33 cellular contexts compared by ENCODE assay signal in genomic region chr3:52733256-52733891, GRCh38. TPM values are rescaled to one million over a fixed set of nuclear protein-coding genes. Genes with fewer than 3 reads are reported as not detected.
"Had no signal": no experiment of that assay in that cellular context is flagged by ENCODE, and none has a peak within 500 bp of the region (broad histone marks: within the 10 kb centered on the region; RNA-seq: fewer than 3 reads in every experiment).

No MANE protein-coding gene starts in this region.

- H3K4me3 ChIP-seq: colonic mucosa, esophagus muscularis mucosa, gastroesophageal sphincter, heart left ventricle, hepatocyte, left lung, mucosa of descending colon, neural progenitor cell, prostate gland, right atrium auricular region, sigmoid colon, spleen, thoracic aorta, tibial nerve, upper lobe of left lung had no signal

- ATAC-seq: foreskin keratinocyte; gastroesophageal sphincter; heart left ventricle; left cardiac atrium; left lung; mucosa of descending colon; stimulated activated naive B cell treated with anti-CD40 and anti-IgM and Interleukin-4, amounts not matched to agents 10 μg/mL and 1 μg/mL and 100 μg/mL, for 72 hours had no signal

- H3K4me2 ChIP-seq: hepatocyte, neural progenitor cell had no signal

- FAIRE-seq: endothelial cell of umbilical vein, kidney, urothelium cell line had no signal

- H3K9ac ChIP-seq: neural progenitor cell had no signal

- H3K27ac ChIP-seq: colonic mucosa, esophagus muscularis mucosa, foreskin keratinocyte, gastroesophageal sphincter, heart left ventricle, hepatocyte, left lung, neural progenitor cell, prostate gland, right atrium auricular region, sigmoid colon, spleen, thoracic aorta, tibial nerve, upper lobe of left lung had no signal

- DNase-seq: colonic mucosa; effector CD8-positive, alpha-beta T cell; endodermal cell; foreskin keratinocyte; heart left ventricle; kidney; left cardiac atrium; left lung; mesenchymal stem cell; mucosa of descending colon; naive B cell; sigmoid colon; spleen; stimulated activated naive B cell treated with anti-CD40 and anti-IgM and Interleukin-4, amounts not matched to agents 10 μg/mL and 1 μg/mL and 100 μg/mL, for 72 hours; upper lobe of left lung had no signal

- H3K9me3 ChIP-seq: colonic mucosa, prostate gland had no signal

- H2AFZ ChIP-seq: hepatocyte, neural progenitor cell had no signal

- H3K4me1 Mint-ChIP-seq: endodermal cell, mesothelial cell of epicardium, nephron, neural progenitor cell had no signal

- H3K27ac Mint-ChIP-seq: dendritic cell treated with granulocyte-macrophage colony-stimulating factor and Interleukin-4, amounts not matched to agents 40 ng/mL and 50 ng/mL, for 4 days; endodermal cell; mesothelial cell of epicardium; naive B cell; nephron; neural progenitor cell; stimulated activated naive B cell treated with anti-CD40 and anti-IgM and Interleukin-4, amounts not matched to agents 10 μg/mL and 1 μg/mL and 100 μg/mL, for 72 hours; stimulated activated naive CD8-positive, alpha-beta T cell treated with anti-CD3 and anti-CD28 coated beads, Interleukin-15, Interleukin-2, amounts not matched to agents 100 ng/mL and 50 ng/mL, for 24 hours had no signal

- H3K79me2 ChIP-seq: hepatocyte had no signal

- H3K4me3 Mint-ChIP-seq: dendritic cell treated with granulocyte-macrophage colony-stimulating factor and Interleukin-4, amounts not matched to agents 40 ng/mL and 50 ng/mL, for 4 days; endodermal cell; mesothelial cell of epicardium; nephron; neural progenitor cell; stimulated activated naive B cell treated with anti-CD40 and anti-IgM and Interleukin-4, amounts not matched to agents 10 μg/mL and 1 μg/mL and 100 μg/mL, for 72 hours; stimulated activated naive CD8-positive, alpha-beta T cell treated with anti-CD3 and anti-CD28 coated beads, Interleukin-15, Interleukin-2, amounts not matched to agents 100 ng/mL and 50 ng/mL, for 24 hours had no signal

- H3K27me3 Mint-ChIP-seq: dendritic cell treated with granulocyte-macrophage colony-stimulating factor and Interleukin-4, amounts not matched to agents 40 ng/mL and 50 ng/mL, for 4 days; naive B cell; stimulated activated naive B cell treated with anti-CD40 and anti-IgM and Interleukin-4, amounts not matched to agents 10 μg/mL and 1 μg/mL and 100 μg/mL, for 72 hours; stimulated activated naive CD8-positive, alpha-beta T cell treated with anti-CD3 and anti-CD28 coated beads, Interleukin-15, Interleukin-2, amounts not matched to agents 100 ng/mL and 50 ng/mL, for 24 hours had no signal

- H3K4me1 ChIP-seq: colonic mucosa, esophagus muscularis mucosa, foreskin keratinocyte, gastroesophageal sphincter, left lung, neural progenitor cell, prostate gland, right atrium auricular region, sigmoid colon, spleen, tibial nerve, upper lobe of left lung had no signal

- H3K27me3 ChIP-seq: colonic mucosa, esophagus muscularis mucosa, foreskin keratinocyte, gastroesophageal sphincter, heart left ventricle, hepatocyte, left lung, neural progenitor cell, right atrium auricular region, sigmoid colon, spleen, tibial nerve, upper lobe of left lung had no signal

- H3K36me3 ChIP-seq: colonic mucosa had no signal

RNA-seq across cellular contexts. Expression of gene ITIH1, which starts 44.0 kb away (rescaled TPM):
- total RNA-seq: endodermal cell, endothelial cell of umbilical vein, epithelial cell of proximal tubule, esophagus muscularis mucosa, fibroblast of lung, foreskin keratinocyte, gastroesophageal sphincter, left cardiac atrium, lung microvascular endothelial cell, mesothelial cell of epicardium, mucosa of descending colon, osteocyte, right atrium auricular region, sigmoid colon, thoracic aorta had no signal
- polyA plus RNA-seq: endothelial cell of umbilical vein, fibroblast of lung, foreskin keratinocyte had no signal
